15 cellular contexts compared by ENCODE assay signal in the genomic region with DNA sequence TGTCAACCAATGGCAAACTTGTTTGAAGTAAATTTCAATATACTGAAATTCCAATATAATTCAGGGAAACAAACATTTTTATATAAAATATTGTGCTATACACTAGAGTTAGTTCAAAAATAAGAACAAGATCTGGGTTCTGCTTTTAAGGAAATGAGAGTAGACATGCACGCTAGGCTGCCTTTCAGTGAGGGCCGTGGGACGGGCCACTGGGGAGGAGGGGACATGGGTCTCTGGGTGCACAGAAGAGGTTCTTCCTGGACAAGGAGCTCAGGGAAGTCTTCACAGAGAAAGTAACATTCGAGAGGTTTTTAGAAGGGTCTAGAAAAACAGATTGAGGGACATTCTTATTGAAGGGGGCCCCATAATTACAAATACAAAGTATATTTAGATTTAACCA.
DNase-seq lines count a peak whose midpoint lies in the region; ATAC-seq and TF ChIP-seq lines count a peak whose summit lies in the region.
"Had no signal": no experiment of that assay in that cellular context is flagged by ENCODE, and none has a peak within 500 bp of the region (broad histone marks: within the 10 kb centered on the region; RNA-seq: fewer than 3 reads in every experiment).

No MANE protein-coding gene starts in this region.

- no peaks in the 10 kb centered on the region for H3K4me1 ChIP-seq in testis

- no peaks in the 10 kb centered on the region for H3K9me3 ChIP-seq in testis

- no peak overlapping the region for H3K4me3 ChIP-seq in testis

- no peaks in the 10 kb centered on the region for H3K27me3 ChIP-seq in testis

- no peaks in the 10 kb centered on the region for H3K36me3 Mint-ChIP-seq in naive B cell

- no peak for TF ChIP-seq CTCF in testis (IDR thresholded peaks at IDR 0.05)

- peaks cover 21 to 48% (median 38%) of the 10 kb centered on the region in 3 donors for H3K4me1 Mint-ChIP-seq in naive B cell

- H3K27me3 Mint-ChIP-seq in naive B cell: no peaks in the 10 kb centered on the region

- no peak for TF ChIP-seq POLR2A in testis (IDR thresholded peaks at IDR 0.05)

- WGBS in testis, 2 donors: 65 to 97% methylated on average over 4 of the region's 4 CpGs

- ATAC-seq in GM18861 (IDR thresholded peaks at IDR 0.05; ENCODE audit: unreplicated experiment): peak; percentile 70
- ATAC-seq in GM21515 (IDR thresholded peaks at IDR 0.05; ENCODE audit: unreplicated experiment): peak; percentile 74
- ATAC-seq in HG03139 (IDR thresholded peaks at IDR 0.05; ENCODE audit: unreplicated experiment): peak; percentile 81
- peak; percentile 99 to 100 for ATAC-seq in naive B cell (ENCODE audit: low read depth in 2 of 2)
- ATAC-seq: effector memory CD8-positive, alpha-beta T cell had no signal

- H3K4me3 Mint-ChIP-seq in naive B cell: peak overlapping the region in 7 of 8 donors; percentile 7 to 85 (median 39)
- H3K4me3 Mint-ChIP-seq: effector memory CD8-positive, alpha-beta T cell had no signal

- H3K27ac ChIP-seq in testis: no peak overlapping the region
- H3K27ac ChIP-seq: C4-2B had no signal

- H3K27ac Mint-ChIP-seq in naive B cell: peak overlapping the region; percentile 9 to 93 (median 58)

- peaks cover 0 to 2% (median 0%) of the 10 kb centered on the region in 7 donors for H3K9me3 Mint-ChIP-seq in naive B cell
- H3K9me3 Mint-ChIP-seq: effector memory CD8-positive, alpha-beta T cell had no signal

- H3K36me3 ChIP-seq in testis (ENCODE audit: low read depth, missing control alignments): no peaks in the 10 kb centered on the region

- DNase-seq in naive B cell: peak; percentile 71
- no peak for DNase-seq in testis
- DNase-seq in central memory CD4-positive, alpha-beta T cell: no peak
- DNase-seq in SKM-1 treated with dmso at 0.1 percent for 144 hours (lab: John Stamatoyannopoulos, UW; ENCODE audit: unreplicated experiment): no peak
- no peak for DNase-seq in HPDE6-E6E7 (ENCODE audit: extremely low spot score)
- DNase-seq: activated CD4-positive, alpha-beta T cell treated with anti-CD3 and anti-CD28 coated beads, Interleukin-2, amount 50 U/mL, for 4 hours; activated gamma-delta T cell treated with Interleukin-2 at 50 U/mL for 16 hours; effector memory CD8-positive, alpha-beta T cell; islet precursor cell; NCI-H1092 treated with DMSO at 0.1 percent for 48 hours; NCI-H446 treated with DMSO at 0.1 percent for 48 hours had no signal

- intact Hi-C loops in testis (cut with DNase I; ENCODE audit: low total_unique reads): no loop called here
